8 cellular contexts compared by ENCODE assay signal in genomic region chr10:21526952-21527633, GRCh38. TPM values are rescaled to one million over a fixed set of nuclear protein-coding genes. Genes with fewer than 3 reads are reported as not detected.
DNase-seq lines count a peak whose midpoint lies in the region; ATAC-seq and TF ChIP-seq lines count a peak whose summit lies in the region.

No MANE protein-coding gene starts in this region.

- H3K4me3 ChIP-seq in PC-9 (peak overlapping the region; percentile 71), aorta (ENCODE audit: low read length in 2 of 2) (peak overlapping the region; percentile 61 to 62)

- 1% methylated on average over 29 to 67 of the region's 67 CpGs for WGBS in aorta, 2 donors

- peak overlapping the region; percentile 95 for H3K4me3 Mint-ChIP-seq in glutamatergic neuron (ENCODE audit: unreplicated experiment)

- H3K36me3 ChIP-seq in PC-9 (ENCODE audit: low read depth) = no peaks in the 10 kb centered on the region
- no peaks in the 10 kb centered on the region for H3K36me3 ChIP-seq in aorta (ENCODE audit: control insufficient read depth in 1 of 2, insufficient read depth in 2 of 2, low read length in 1 of 2)

- intact Hi-C loops in PC-9 (cut with micrococcal nuclease; ENCODE audit: unreplicated experiment) = loop anchor here (1.0 to 10.0 kb wide), 5 partner anchors 9 to 908 kb away; no protein-coding TSS in a partner anchor
- intact Hi-C loops in aorta (cut with DNase I) = loop anchor here (10.0 kb wide), 2 partner anchors 798 to 1962 kb away; partner anchors contain the start of gene BMI1 (in 1 of the 2)

- H2AFZ ChIP-seq in PC-9 = peak overlapping the region; percentile 83

- H3K36me3 Mint-ChIP-seq in activated naive CD4-positive, alpha-beta T cell treated with anti-CD3 and anti-CD28 coated beads, Interleukin-2, amount 50 U/mL, for 72 hours = peaks cover 4 to 15% of the 10 kb centered on the region in 2 donors
- no peaks in the 10 kb centered on the region for H3K36me3 Mint-ChIP-seq in glutamatergic neuron (ENCODE audit: unreplicated experiment)

- BruUV-seq in PC-9 (replicated peaks; lab: Mats Ljungman, UMichigan) = no TSS peak

- H3K9me3 ChIP-seq in PC-9 (ENCODE audit: insufficient read depth, low read depth) = no peaks in the 10 kb centered on the region
- H3K9me3 ChIP-seq in aorta (ENCODE audit: control insufficient read depth, low read length) = no peaks in the 10 kb centered on the region

- H3K4me1 ChIP-seq in PC-9 (replicated peaks; ENCODE audit: insufficient read depth) = peaks cover 33% of the 10 kb centered on the region
- H3K4me1 ChIP-seq in aorta (ENCODE audit: control insufficient read depth in 1 of 2, insufficient read depth in 2 of 2, low read length in 2 of 2) = no peaks in the 10 kb centered on the region

- CTCF ChIA-PET in PC-9 (lab: Charles Lee) = no interaction called here

- H3K27ac Mint-ChIP-seq in activated naive CD4-positive, alpha-beta T cell treated with anti-CD3 and anti-CD28 coated beads, Interleukin-2, amount 50 U/mL, for 72 hours = peak overlapping the region; percentile 83 to 90
- peak overlapping the region; percentile 97 for H3K27ac Mint-ChIP-seq in glutamatergic neuron (ENCODE audit: unreplicated experiment)

- H3K27me3 ChIP-seq in PC-9 (ENCODE audit: insufficient read depth, low read depth) = no peaks in the 10 kb centered on the region
- no peaks in the 10 kb centered on the region for H3K27me3 ChIP-seq in aorta (ENCODE audit: control insufficient read depth in 1 of 2, insufficient read depth in 2 of 2, low read length in 1 of 2)

- peak; percentile 35 for ATAC-seq in GM21390 (IDR thresholded peaks at IDR 0.05; ENCODE audit: unreplicated experiment)
- ATAC-seq in activated naive CD4-positive, alpha-beta T cell treated with anti-CD3 and anti-CD28 coated beads, Interleukin-2, amount 50 U/mL, for 72 hours = peak; percentile 46 to 56
- peak; percentile 77 for ATAC-seq in aorta (ENCODE audit: low FRiP score)
- no peak for ATAC-seq in HG03521 (IDR thresholded peaks at IDR 0.05; ENCODE audit: unreplicated experiment)

- H3K79me2 ChIP-seq in PC-9 (ENCODE audit: low read depth) = no peaks in the 10 kb centered on the region

- H3K9me2 ChIP-seq in PC-9 (ENCODE audit: insufficient read depth) = no peaks in the 10 kb centered on the region

- peaks cover 13% of the 10 kb centered on the region for H3K27me3 Mint-ChIP-seq in glutamatergic neuron (ENCODE audit: unreplicated experiment)

- peaks cover 29% of the 10 kb centered on the region for H3K4me1 Mint-ChIP-seq in glutamatergic neuron (ENCODE audit: low read depth, unreplicated experiment)

- peak overlapping the region; percentile 98 for H3K4me2 ChIP-seq in PC-9

- H4K20me1 ChIP-seq in PC-9 (ENCODE audit: insufficient read depth) = no peaks in the 10 kb centered on the region

- H3K27ac ChIP-seq in PC-9 = peak overlapping the region; percentile 79
- peak overlapping the region; percentile 73 to 93 for H3K27ac ChIP-seq in aorta (ENCODE audit: low read depth in 1 of 2, low read length in 2 of 2)

- TF ChIP-seq CTCF in PC-9 (conservative IDR thresholded peaks at IDR 0.05) (no peak), glutamatergic neuron (IDR thresholded peaks at IDR 0.05; ENCODE audit: partially characterized antibody, unreplicated experiment) (no peak)

- DNase-seq in C1 segment of cervical spinal cord (lab: John Stamatoyannopoulos, UW) = peak in 12 of 14 donors; percentile 24 to 85 (median 71)
- DNase-seq in PC-9 = peak in 1 of 2 experiments; percentile 63
- peak in 1 of 2 donors; percentile 53 for DNase-seq in activated naive CD4-positive, alpha-beta T cell treated with anti-CD3 and anti-CD28 coated beads, Interleukin-2, amount 50 U/mL, for 72 hours (ENCODE audit: low spot score in 2 of 2)
- peak; percentile 78 for DNase-seq in glutamatergic neuron
- peak in 47 of 56 donors; percentile 18 to 87 (median 63) for DNase-seq in nucleus accumbens (lab: John Stamatoyannopoulos, UW)
- peak; percentile 85 to 91 for DNase-seq in aorta

- H3K9me3 Mint-ChIP-seq in activated naive CD4-positive, alpha-beta T cell treated with anti-CD3 and anti-CD28 coated beads, Interleukin-2, amount 50 U/mL, for 72 hours = no peaks in the 10 kb centered on the region
- H3K9me3 Mint-ChIP-seq in glutamatergic neuron (ENCODE audit: unreplicated experiment) = peaks cover 25% of the 10 kb centered on the region

- POLR2A ChIA-PET in PC-9 (lab: Charles Lee; ENCODE audit: unreplicated experiment) = interaction anchor here (0.6 kb wide), 1 partner anchor 31 kb away, joined by 4 read pairs; no protein-coding TSS in a partner anchor

- peaks cover 23% of the 10 kb centered on the region for H3F3A ChIP-seq in PC-9 (ENCODE audit: insufficient read depth, low read depth)

RNA-seq across cellular contexts. Expression of gene SKIDA1, which starts 1.6 kb away (rescaled TPM):
- total RNA-seq in PC-9 (2021) = 0.65 and 1.1 TPM in 2 replicates
- total RNA-seq in activated naive CD4-positive, alpha-beta T cell treated with anti-CD3 and anti-CD28 coated beads, Interleukin-2, amount 50 U/mL, for 72 hours = under 1 TPM in 1 of 2 donors, not detected in 1; 0.54 TPM
- 1.3 TPM for total RNA-seq in glutamatergic neuron (ENCODE audit: unreplicated experiment)
- total RNA-seq in aorta = 1 to 10 TPM; 1.2 to 1.4 TPM
- polyA plus RNA-seq in aorta = under 1 TPM; 0.15 to 0.75 TPM

RNA-seq across cellular contexts. Expression of gene MLLT10, which starts 6.9 kb away (rescaled TPM):
- total RNA-seq in PC-9 (2021) = 39.6 and 48.4 TPM in 2 replicates
- total RNA-seq in activated naive CD4-positive, alpha-beta T cell treated with anti-CD3 and anti-CD28 coated beads, Interleukin-2, amount 50 U/mL, for 72 hours = 10 to 100 TPM; 20.1 to 46.4 TPM
- total RNA-seq in glutamatergic neuron (ENCODE audit: unreplicated experiment) = 50.9 TPM
- total RNA-seq in aorta = 10 to 100 TPM; 35.5 to 75.3 TPM
- polyA plus RNA-seq in aorta = 10 to 100 TPM in 1 of 2 donors, 1 to 10 TPM in 1; 8.4 to 17.1 TPM
